ENCODE assay signal across 8 cellular contexts in the genomic region with DNA sequence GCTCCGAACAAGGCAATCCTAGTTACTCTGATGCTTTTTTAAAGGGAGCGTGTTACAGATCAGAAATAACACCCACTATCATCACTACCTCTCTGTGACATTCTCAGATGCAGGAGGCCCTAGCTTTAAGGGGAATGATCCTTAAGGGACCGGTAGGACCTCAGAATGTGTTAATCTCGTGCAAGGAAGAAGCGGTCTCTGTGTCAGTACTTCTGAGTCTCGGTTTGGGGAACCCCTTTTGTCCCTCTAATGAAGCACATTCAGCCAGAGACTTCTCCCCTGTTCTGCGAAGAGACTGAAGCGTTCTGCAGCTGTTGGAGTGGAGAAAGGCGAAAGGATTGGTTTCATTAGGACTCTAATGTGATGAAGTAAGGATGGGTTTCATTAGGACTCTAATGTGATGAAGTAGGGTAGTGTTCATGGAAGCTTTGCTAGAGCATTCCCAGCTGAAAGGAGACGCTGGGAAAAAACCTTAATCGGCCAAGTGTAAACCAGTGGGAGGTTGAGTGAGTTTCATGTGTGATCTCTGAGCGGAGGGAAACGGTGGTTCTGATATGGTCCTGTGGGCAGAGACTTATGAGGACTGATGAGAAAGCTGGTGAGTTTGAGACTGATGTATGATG. TPM values are rescaled to one million over a fixed set of nuclear protein-coding genes. Genes with fewer than 3 reads are reported as not detected.
DNase-seq lines count a peak whose midpoint lies in the region; ATAC-seq and TF ChIP-seq lines count a peak whose summit lies in the region.

No MANE protein-coding gene starts in this region.

- no peak overlapping the region for H3K27ac Mint-ChIP-seq in Calu3 (ENCODE audit: unreplicated experiment)
- H3K27ac Mint-ChIP-seq in IgD-negative memory B cell, result peak overlapping the region; percentile 0 to 88 (median 14)

- H3K4me2 ChIP-seq in hepatocyte, result peak overlapping the region; percentile 98

- peaks cover 19% of the 10 kb centered on the region for H3K27me3 ChIP-seq in hepatocyte

- peak overlapping the region; percentile 84 for H3K4me3 ChIP-seq in hepatocyte

- H4K20me1 ChIP-seq in hepatocyte (ENCODE audit: insufficient read depth, poor library complexity, severe bottlenecking), result no peaks in the 10 kb centered on the region

- no peaks in the 10 kb centered on the region for H3K9me3 ChIP-seq in hepatocyte (ENCODE audit: low read depth)

- no peak for DNase-seq in Calu3
- no peak for DNase-seq in hepatocyte (ENCODE audit: low spot score)
- DNase-seq in stimulated activated naive CD8-positive, alpha-beta T cell treated with anti-CD3 and anti-CD28 coated beads, Interleukin-15, Interleukin-2, amounts not matched to agents 100 U/mL and 50 U/mL, for 24 hours, result no peak
- no peak for DNase-seq in NCI-H128 (lab: John Stamatoyannopoulos, UW; ENCODE audit: unreplicated experiment)
- DNase-seq in HK-2 (ENCODE audit: unreplicated experiment), result no peak
- DNase-seq in NCI-H2029 (lab: John Stamatoyannopoulos, UW), result no peak

- peak overlapping the region; percentile 80 for H3K27ac ChIP-seq in hepatocyte

- no TSS peak for BruUV-seq in Calu3 (replicated peaks; lab: Mats Ljungman, UMichigan)

- H3K4me1 ChIP-seq in hepatocyte (ENCODE audit: insufficient read depth), result peaks cover 4% of the 10 kb centered on the region

- H3K4me3 Mint-ChIP-seq in Calu3 (ENCODE audit: low read depth, unreplicated experiment) (peak overlapping the region; percentile 98), IgD-negative memory B cell (peak overlapping the region; percentile 88 to 98 (median 94))

- TF ChIP-seq CTCF in Calu3 (IDR thresholded peaks at IDR 0.05; ENCODE audit: unreplicated experiment) (no peak), hepatocyte (IDR thresholded peaks at IDR 0.05; ENCODE audit: poor library complexity) (no peak)

- no peak overlapping the region for H2AFZ ChIP-seq in hepatocyte

- CTCF ChIA-PET in Calu3 (lab: Charles Lee), result interaction anchor here (0.9 kb wide), 1 partner anchor 21 kb away, joined by 3 read pairs; no protein-coding TSS in a partner anchor

- H3K9me2 ChIP-seq in hepatocyte (replicated peaks; ENCODE audit: insufficient read depth), result no peaks in the 10 kb centered on the region

- ATAC-seq in GM19455 (IDR thresholded peaks at IDR 0.05; ENCODE audit: unreplicated experiment), result peak; percentile 33
- ATAC-seq in stimulated activated naive CD8-positive, alpha-beta T cell treated with anti-CD3 and anti-CD28 coated beads, Interleukin-15, Interleukin-2, amounts not matched to agents 100 U/mL and 50 U/mL, for 24 hours, result peak; percentile 14

- intact Hi-C loops in Calu3 (cut with micrococcal nuclease; ENCODE audit: unreplicated experiment), result loop anchor here (5.0 kb wide), 2 partner anchors 36 to 71 kb away; no protein-coding TSS in a partner anchor

- peaks cover 37% of the 10 kb centered on the region for H3K79me2 ChIP-seq in hepatocyte

- peaks cover 20% of the 10 kb centered on the region for H3K27me3 Mint-ChIP-seq in Calu3 (ENCODE audit: unreplicated experiment)
- H3K27me3 Mint-ChIP-seq in IgD-negative memory B cell, result no peaks in the 10 kb centered on the region

- WGBS in hepatocyte (ENCODE audit: low lambda C conversion rate, missing lambda C conversion rate), result 35% methylated on average over 13 of the region's 13 CpGs

- no peaks in the 10 kb centered on the region for H3K36me3 ChIP-seq in hepatocyte (replicated peaks; ENCODE audit: insufficient read depth, low read depth)

- H3K9me3 Mint-ChIP-seq in Calu3 (ENCODE audit: low read depth, unreplicated experiment), result no peaks in the 10 kb centered on the region
- no peaks in the 10 kb centered on the region for H3K9me3 Mint-ChIP-seq in IgD-negative memory B cell

- H3K36me3 Mint-ChIP-seq in Calu3 (ENCODE audit: insufficient read depth, unreplicated experiment), result peaks cover 23% of the 10 kb centered on the region
- H3K36me3 Mint-ChIP-seq in IgD-negative memory B cell, result no peaks in the 10 kb centered on the region

- H3K4me1 Mint-ChIP-seq in Calu3 (ENCODE audit: low read depth, unreplicated experiment) (peaks cover 10% of the 10 kb centered on the region), IgD-negative memory B cell (peaks cover 28 to 44% (median 42%) of the 10 kb centered on the region in 3 donors)

RNA-seq across cellular contexts. Expression of gene PIP5K1B, which starts 1.6 kb away (rescaled TPM):
- total RNA-seq in Calu3 (2022), result 8.6 and 9.0 TPM in 2 replicates
- polyA plus RNA-seq in IgD-negative memory B cell, result 5.0 TPM
- total RNA-seq in hepatocyte, result 10.2 and 11.1 TPM in 2 replicates
- polyA plus RNA-seq in hepatocyte, result 2.5 and 3.7 TPM in 2 replicates
